ENCODE assay signal across 1 cellular context in the genomic region with DNA sequence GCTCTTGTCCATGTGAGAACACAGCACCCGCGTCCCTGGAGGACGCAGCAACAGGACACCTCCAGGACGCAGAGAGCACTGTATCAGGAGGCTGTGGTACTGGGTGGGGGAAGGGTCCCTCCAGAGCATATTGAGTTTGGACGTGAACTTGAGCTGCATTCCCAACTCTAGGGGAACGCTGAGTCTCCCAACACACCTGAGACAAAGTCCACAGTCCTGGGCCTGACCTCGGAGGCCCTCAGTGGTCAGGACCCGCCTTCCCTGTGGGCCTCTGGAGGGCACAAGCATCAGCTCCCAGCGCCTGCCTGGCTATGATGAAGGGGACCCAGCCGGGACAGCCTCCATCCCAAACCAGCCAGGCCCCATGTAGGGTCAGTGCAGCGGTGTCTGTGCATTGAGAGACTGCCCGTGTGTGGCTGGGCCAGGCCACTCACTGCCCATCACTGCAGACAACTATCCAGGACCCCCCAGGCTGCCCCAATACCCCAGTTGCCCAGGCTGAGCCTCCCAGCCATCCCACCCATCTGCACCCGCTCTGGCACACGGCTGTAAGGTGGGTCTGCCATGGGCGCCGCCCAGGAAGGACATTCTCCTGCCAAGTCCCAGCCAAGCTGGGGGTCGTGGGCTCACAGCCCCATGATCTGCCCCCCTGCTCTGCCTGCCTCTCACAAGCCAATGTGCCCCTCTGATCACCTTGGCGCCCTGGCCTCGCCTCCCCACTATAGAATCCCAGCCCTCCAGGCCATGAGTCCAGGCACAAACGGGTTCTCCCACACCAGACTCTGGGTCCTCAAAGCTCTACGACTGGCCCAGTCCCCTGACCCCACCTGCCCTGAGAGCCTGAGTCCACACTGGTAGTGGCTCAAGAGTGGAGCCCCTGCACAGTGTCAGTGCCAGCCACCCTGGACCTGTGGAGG.
TF ChIP-seq lines count a peak whose summit lies in the region.

No MANE protein-coding gene starts in this region.

TF ChIP-seq in HepG2, 621 proteins besides CTCF, POLR2A, EP300 and RAD21 (continued from another document):
- TF ChIP-seq, protein P1, sequence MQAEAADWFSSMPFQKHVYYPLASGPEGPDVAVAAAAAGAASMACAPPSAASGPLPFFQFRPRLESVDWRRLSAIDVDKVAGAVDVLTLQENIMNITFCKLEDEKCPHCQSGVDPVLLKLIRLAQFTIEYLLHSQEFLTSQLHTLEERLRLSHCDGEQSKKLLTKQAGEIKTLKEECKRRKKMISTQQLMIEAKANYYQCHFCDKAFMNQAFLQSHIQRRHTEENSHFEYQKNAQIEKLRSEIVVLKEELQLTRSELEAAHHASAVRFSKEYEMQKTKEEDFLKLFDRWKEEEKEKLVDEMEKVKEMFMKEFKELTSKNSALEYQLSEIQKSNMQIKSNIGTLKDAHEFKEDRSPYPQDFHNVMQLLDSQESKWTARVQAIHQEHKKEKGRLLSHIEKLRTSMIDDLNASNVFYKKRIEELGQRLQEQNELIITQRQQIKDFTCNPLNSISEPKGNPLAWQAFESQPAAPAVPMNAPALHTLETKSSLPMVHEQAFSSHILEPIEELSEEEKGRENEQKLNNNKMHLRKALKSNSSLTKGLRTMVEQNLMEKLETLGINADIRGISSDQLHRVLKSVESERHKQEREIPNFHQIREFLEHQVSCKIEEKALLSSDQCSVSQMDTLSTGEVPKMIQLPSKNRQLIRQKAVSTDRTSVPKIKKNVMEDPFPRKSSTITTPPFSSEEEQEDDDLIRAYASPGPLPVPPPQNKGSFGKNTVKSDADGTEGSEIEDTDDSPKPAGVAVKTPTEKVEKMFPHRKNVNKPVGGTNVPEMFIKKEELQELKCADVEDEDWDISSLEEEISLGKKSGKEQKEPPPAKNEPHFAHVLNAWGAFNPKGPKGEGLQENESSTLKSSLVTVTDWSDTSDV (CRISPR knock-in tag; IDR thresholded peaks at IDR 0.05) = no peak
- TF ChIP-seq JARID2 (CRISPR knock-in tag; IDR thresholded peaks at IDR 0.05; ENCODE audit: insufficient replicate concordance) (no peak), ZNF619 (CRISPR knock-in tag; IDR thresholded peaks at IDR 0.05) (no peak), MTA3 (CRISPR knock-in tag; IDR thresholded peaks at IDR 0.05) (no peak), ZC3H13 (CRISPR knock-in tag; IDR thresholded peaks at IDR 0.05) (no peak), RFX5 (IDR thresholded peaks at IDR 0.05; ENCODE audit: low read depth, low read length) (no peak), ZNF616 (CRISPR knock-in tag; IDR thresholded peaks at IDR 0.05; ENCODE audit: low read depth) (no peak), BRD4 (CRISPR knock-in tag; IDR thresholded peaks at IDR 0.05) (no peak), ZNF552 (CRISPR knock-in tag; IDR thresholded peaks at IDR 0.05; ENCODE audit: borderline replicate concordance) (no peak), GPN1 (CRISPR knock-in tag; IDR thresholded peaks at IDR 0.05; ENCODE audit: borderline replicate concordance) (no peak), KLF15 (CRISPR knock-in tag; IDR thresholded peaks at IDR 0.05; ENCODE audit: borderline replicate concordance) (no peak), KLF12 (CRISPR knock-in tag; IDR thresholded peaks at IDR 0.05; ENCODE audit: borderline replicate concordance) (no peak), FOXP1 (IDR thresholded peaks at IDR 0.05) (no peak), FOXP1 (CRISPR knock-in tag; IDR thresholded peaks at IDR 0.05) (no peak), RBAK (CRISPR knock-in tag; IDR thresholded peaks at IDR 0.05) (no peak), MYC (CRISPR knock-in tag; IDR thresholded peaks at IDR 0.05; ENCODE audit: borderline replicate concordance) (no peak), HNRNPUL1 (IDR thresholded peaks at IDR 0.05; ENCODE audit: low read depth, low read length) (no peak), ZNF225 (CRISPR knock-in tag; IDR thresholded peaks at IDR 0.05) (peak; percentile 8; the same call in 1 of the 2 replicates), TCF12 (IDR thresholded peaks at IDR 0.05) (no peak), TCF12 (CRISPR knock-in tag; IDR thresholded peaks at IDR 0.05) (no peak), ZNF263 (CRISPR knock-in tag; IDR thresholded peaks at IDR 0.05) (no peak), ZNF44 (CRISPR knock-in tag; IDR thresholded peaks at IDR 0.05) (no peak), KDM3A (CRISPR knock-in tag; IDR thresholded peaks at IDR 0.05; ENCODE audit: low read depth) (no peak), SMARCC2 (IDR thresholded peaks at IDR 0.05) (no peak), ZNF614 (CRISPR knock-in tag; IDR thresholded peaks at IDR 0.05; ENCODE audit: borderline replicate concordance) (no peak), HMGA1 (CRISPR knock-in tag; conservative IDR thresholded peaks at IDR 0.05) (no peak), FOXA3 (CRISPR knock-in tag; IDR thresholded peaks at IDR 0.05) (no peak), SKI (IDR thresholded peaks at IDR 0.05; ENCODE audit: partially characterized antibody) (peak; percentile 86), DNMT3B (CRISPR knock-in tag; conservative IDR thresholded peaks at IDR 0.05) (no peak), REL (CRISPR knock-in tag; conservative IDR thresholded peaks at IDR 0.05) (no peak), ZFY (CRISPR knock-in tag; IDR thresholded peaks at IDR 0.05) (no peak), ZNF777 (CRISPR knock-in tag; IDR thresholded peaks at IDR 0.05) (no peak), MTF1 (CRISPR knock-in tag; IDR thresholded peaks at IDR 0.05) (no peak)
- TF ChIP-seq, protein P2, sequence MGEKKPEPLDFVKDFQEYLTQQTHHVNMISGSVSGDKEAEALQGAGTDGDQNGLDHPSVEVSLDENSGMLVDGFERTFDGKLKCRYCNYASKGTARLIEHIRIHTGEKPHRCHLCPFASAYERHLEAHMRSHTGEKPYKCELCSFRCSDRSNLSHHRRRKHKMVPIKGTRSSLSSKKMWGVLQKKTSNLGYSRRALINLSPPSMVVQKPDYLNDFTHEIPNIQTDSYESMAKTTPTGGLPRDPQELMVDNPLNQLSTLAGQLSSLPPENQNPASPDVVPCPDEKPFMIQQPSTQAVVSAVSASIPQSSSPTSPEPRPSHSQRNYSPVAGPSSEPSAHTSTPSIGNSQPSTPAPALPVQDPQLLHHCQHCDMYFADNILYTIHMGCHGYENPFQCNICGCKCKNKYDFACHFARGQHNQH (CRISPR knock-in tag; IDR thresholded peaks at IDR 0.05) = no peak
- TF ChIP-seq, protein P3, sequence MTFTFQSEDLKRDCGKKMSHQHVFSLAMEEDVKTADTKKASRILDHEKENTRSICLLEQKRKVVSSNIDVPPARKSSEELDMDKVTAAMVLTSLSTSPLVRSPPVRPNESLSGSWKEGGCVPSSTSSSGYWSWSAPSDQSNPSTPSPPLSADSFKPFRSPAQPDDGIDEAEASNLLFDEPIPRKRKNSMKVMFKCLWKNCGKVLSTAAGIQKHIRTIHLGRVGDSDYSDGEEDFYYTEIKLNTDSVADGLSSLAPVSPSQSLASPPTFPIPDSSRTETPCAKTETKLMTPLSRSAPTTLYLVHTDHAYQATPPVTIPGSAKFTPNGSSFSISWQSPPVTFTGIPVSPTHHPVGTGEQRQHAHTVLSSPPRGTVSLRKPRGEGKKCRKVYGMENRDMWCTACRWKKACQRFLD (CRISPR knock-in tag; IDR thresholded peaks at IDR 0.05; ENCODE audit: borderline replicate concordance) = no peak
- TF ChIP-seq, protein P4, sequence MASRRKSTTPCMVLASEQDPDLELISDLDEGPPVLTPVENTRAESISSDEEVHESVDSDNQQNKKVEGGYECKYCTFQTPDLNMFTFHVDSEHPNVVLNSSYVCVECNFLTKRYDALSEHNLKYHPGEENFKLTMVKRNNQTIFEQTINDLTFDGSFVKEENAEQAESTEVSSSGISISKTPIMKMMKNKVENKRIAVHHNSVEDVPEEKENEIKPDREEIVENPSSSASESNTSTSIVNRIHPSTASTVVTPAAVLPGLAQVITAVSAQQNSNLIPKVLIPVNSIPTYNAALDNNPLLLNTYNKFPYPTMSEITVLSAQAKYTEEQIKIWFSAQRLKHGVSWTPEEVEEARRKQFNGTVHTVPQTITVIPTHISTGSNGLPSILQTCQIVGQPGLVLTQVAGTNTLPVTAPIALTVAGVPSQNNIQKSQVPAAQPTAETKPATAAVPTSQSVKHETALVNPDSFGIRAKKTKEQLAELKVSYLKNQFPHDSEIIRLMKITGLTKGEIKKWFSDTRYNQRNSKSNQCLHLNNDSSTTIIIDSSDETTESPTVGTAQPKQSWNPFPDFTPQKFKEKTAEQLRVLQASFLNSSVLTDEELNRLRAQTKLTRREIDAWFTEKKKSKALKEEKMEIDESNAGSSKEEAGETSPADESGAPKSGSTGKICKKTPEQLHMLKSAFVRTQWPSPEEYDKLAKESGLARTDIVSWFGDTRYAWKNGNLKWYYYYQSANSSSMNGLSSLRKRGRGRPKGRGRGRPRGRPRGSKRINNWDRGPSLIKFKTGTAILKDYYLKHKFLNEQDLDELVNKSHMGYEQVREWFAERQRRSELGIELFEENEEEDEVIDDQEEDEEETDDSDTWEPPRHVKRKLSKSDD (CRISPR knock-in tag; IDR thresholded peaks at IDR 0.05; ENCODE audit: low read depth) = no peak
- TF ChIP-seq, protein P5, sequence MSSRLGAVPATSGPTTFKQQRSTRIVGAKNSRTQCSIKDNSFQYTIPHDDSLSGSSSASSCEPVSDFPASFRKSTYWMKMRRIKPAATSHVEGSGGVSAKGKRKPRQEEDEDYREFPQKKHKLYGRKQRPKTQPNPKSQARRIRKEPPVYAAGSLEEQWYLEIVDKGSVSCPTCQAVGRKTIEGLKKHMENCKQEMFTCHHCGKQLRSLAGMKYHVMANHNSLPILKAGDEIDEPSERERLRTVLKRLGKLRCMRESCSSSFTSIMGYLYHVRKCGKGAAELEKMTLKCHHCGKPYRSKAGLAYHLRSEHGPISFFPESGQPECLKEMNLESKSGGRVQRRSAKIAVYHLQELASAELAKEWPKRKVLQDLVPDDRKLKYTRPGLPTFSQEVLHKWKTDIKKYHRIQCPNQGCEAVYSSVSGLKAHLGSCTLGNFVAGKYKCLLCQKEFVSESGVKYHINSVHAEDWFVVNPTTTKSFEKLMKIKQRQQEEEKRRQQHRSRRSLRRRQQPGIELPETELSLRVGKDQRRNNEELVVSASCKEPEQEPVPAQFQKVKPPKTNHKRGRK (CRISPR knock-in tag; IDR thresholded peaks at IDR 0.05) = no peak
- TF ChIP-seq, protein P6, sequence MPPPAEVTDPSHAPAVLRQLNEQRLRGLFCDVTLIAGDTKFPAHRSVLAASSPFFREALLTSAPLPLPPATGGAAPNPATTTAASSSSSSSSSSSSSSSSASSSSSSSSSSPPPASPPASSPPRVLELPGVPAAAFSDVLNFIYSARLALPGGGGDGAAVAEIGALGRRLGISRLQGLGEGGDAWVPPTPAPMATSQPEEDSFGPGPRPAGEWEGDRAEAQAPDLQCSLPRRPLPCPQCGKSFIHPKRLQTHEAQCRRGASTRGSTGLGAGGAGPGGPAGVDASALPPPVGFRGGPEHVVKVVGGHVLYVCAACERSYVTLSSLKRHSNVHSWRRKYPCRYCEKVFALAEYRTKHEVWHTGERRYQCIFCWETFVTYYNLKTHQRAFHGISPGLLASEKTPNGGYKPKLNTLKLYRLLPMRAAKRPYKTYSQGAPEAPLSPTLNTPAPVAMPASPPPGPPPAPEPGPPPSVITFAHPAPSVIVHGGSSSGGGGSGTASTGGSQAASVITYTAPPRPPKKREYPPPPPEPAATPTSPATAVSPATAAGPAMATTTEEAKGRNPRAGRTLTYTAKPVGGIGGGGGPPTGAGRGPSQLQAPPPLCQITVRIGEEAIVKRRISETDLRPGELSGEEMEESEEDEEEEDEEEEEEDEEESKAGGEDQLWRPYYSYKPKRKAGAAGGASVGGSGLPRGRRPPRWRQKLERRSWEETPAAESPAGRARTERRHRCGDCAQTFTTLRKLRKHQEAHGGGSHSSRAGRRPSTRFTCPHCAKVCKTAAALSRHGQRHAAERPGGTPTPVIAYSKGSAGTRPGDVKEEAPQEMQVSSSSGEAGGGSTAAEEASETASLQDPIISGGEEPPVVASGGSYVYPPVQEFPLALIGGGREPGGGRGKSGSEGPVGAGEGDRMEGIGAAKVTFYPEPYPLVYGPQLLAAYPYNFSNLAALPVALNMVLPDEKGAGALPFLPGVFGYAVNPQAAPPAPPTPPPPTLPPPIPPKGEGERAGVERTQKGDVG (CRISPR knock-in tag; IDR thresholded peaks at IDR 0.05; ENCODE audit: borderline replicate concordance) = no peak
- TF ChIP-seq, protein P7, sequence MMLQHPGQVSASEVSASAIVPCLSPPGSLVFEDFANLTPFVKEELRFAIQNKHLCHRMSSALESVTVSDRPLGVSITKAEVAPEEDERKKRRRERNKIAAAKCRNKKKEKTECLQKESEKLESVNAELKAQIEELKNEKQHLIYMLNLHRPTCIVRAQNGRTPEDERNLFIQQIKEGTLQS (CRISPR knock-in tag; IDR thresholded peaks at IDR 0.05) = no peak
- TF ChIP-seq, protein P8, sequence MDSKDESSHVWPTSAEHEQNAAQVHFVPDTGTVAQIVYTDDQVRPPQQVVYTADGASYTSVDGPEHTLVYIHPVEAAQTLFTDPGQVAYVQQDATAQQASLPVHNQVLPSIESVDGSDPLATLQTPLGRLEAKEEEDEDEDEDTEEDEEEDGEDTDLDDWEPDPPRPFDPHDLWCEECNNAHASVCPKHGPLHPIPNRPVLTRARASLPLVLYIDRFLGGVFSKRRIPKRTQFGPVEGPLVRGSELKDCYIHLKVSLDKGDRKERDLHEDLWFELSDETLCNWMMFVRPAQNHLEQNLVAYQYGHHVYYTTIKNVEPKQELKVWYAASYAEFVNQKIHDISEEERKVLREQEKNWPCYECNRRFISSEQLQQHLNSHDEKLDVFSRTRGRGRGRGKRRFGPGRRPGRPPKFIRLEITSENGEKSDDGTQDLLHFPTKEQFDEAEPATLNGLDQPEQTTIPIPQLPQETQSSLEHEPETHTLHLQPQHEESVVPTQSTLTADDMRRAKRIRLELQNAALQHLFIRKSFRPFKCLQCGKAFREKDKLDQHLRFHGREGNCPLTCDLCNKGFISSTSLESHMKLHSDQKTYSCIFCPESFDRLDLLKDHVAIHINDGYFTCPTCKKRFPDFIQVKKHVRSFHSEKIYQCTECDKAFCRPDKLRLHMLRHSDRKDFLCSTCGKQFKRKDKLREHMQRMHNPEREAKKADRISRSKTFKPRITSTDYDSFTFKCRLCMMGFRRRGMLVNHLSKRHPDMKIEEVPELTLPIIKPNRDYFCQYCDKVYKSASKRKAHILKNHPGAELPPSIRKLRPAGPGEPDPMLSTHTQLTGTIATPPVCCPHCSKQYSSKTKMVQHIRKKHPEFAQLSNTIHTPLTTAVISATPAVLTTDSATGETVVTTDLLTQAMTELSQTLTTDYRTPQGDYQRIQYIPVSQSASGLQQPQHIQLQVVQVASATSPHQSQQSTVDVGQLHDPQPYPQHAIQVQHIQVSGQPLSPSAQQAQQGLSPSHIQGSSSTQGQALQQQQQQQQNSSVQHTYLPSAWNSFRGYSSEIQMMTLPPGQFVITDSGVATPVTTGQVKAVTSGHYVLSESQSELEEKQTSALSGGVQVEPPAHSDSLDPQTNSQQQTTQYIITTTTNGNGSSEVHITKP (CRISPR knock-in tag; IDR thresholded peaks at IDR 0.05; ENCODE audit: low read depth) = no peak
- TF ChIP-seq, protein P9, sequence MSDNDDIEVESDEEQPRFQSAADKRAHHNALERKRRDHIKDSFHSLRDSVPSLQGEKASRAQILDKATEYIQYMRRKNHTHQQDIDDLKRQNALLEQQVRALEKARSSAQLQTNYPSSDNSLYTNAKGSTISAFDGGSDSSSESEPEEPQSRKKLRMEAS (IDR thresholded peaks at IDR 0.05) = no peak
TF ChIP-seq in HepG2: peak in this region for 28.
